8 cellular contexts compared by ENCODE assay signal in the genomic region with DNA sequence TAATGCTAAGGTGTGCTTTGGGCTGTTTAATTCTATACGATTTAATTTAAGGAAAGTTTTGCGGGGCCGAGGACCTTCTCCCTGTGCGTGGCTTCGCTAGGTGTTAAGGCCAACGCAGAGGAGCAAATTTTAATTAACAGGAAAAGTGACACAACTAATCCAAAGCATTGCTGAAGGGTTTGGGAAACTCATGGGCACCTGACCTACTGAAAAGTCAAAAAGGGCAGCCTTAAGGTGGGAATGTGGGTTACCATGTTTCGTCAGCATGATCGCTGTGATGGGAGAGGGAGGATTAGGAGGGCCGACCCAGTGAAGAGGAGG. TPM values are rescaled to one million over a fixed set of nuclear protein-coding genes. Genes with fewer than 3 reads are reported as not detected.
DNase-seq lines count a peak whose midpoint lies in the region; ATAC-seq and TF ChIP-seq lines count a peak whose summit lies in the region.

No MANE protein-coding gene starts in this region.

- H3K27ac ChIP-seq in HEK293 (ENCODE audit: extremely low read depth, low read depth, low read length), result peak overlapping the region; percentile 59
- H3K27ac ChIP-seq in iPS DF 6.9 (ENCODE audit: low read length), result no peak overlapping the region
- H3K27ac ChIP-seq in spleen, result peak overlapping the region; percentile 57 to 90 (median 80)

- H3K4me1 ChIP-seq in HEK293 (ENCODE audit: control insufficient read depth, insufficient read depth, low read length) (peaks cover 3% of the 10 kb centered on the region; the same call in 1 of the 2 replicates), iPS DF 6.9 (ENCODE audit: control insufficient read depth, insufficient read depth, low read length) (peaks cover 4% of the 10 kb centered on the region; the same call in 1 of the 2 replicates), spleen (peaks cover 21 to 64% (median 38%) of the 10 kb centered on the region in 6 donors)

- no peaks in the 10 kb centered on the region for H3K9me3 Mint-ChIP-seq in activated CD4-positive, alpha-beta memory T cell treated with anti-CD3 and anti-CD28 coated beads for 36 hours

- H3K4me3 ChIP-seq in HEK293 (ENCODE audit: low read depth, low read length) (peak overlapping the region; percentile 64), iPS DF 6.9 (ENCODE audit: low read length) (peak overlapping the region; percentile 63), spleen (peak overlapping the region; percentile 61 to 86 (median 80))

- POLR2A ChIA-PET in HEK293 (lab: Yijun Ruan, JAX), result interaction anchor here (0.8 to 1.9 kb wide), 12 partner anchors 9 to 399 kb away, joined by 4 to 12 read pairs (median 6); a partner anchor contains a TSS
- POLR2A ChIA-PET in activated CD4-positive, alpha-beta memory T cell treated with anti-CD3 and anti-CD28 coated beads for 36 hours (lab: Charles Lee), result interaction anchor here (0.5 to 0.9 kb wide), 3 partner anchors 9 to 249 kb away, joined by 3 to 7 read pairs (median 3); no protein-coding TSS in a partner anchor

- ATAC-seq in GM21786 (IDR thresholded peaks at IDR 0.05; ENCODE audit: unreplicated experiment), result no peak

- H3K9me3 ChIP-seq in HEK293 (ENCODE audit: control insufficient read depth, insufficient read depth, low read depth, low read length) (no peaks in the 10 kb centered on the region), iPS DF 6.9 (ENCODE audit: control insufficient read depth, insufficient read depth, low read length) (no peaks in the 10 kb centered on the region), spleen (no peaks in the 10 kb centered on the region)

- no CpG with 5 or more reads among the region's 9 CpGs for WGBS in iPS DF 6.9 (ENCODE audit: insufficient coverage, insufficient read length)
- 49 to 63% (median 58%) methylated on average over 9 of the region's 9 CpGs for WGBS in spleen, 5 donors

- peaks cover 46% of the 10 kb centered on the region for H3K4me1 Mint-ChIP-seq in activated CD4-positive, alpha-beta memory T cell treated with anti-CD3 and anti-CD28 coated beads for 36 hours (ENCODE audit: low read depth)

- H3K4me3 Mint-ChIP-seq in activated CD4-positive, alpha-beta memory T cell treated with anti-CD3 and anti-CD28 coated beads for 36 hours, result peak overlapping the region; percentile 94

- TF ChIP-seq CTCF in HEK293 (tag by site-specific recombination; IDR thresholded peaks at IDR 0.05) (no peak), spleen (IDR thresholded peaks at IDR 0.05 in 8 of 11, conservative IDR thresholded peaks at IDR 0.05 in 3 of 11) (no peak)

- intact Hi-C loops in activated CD4-positive, alpha-beta memory T cell treated with anti-CD3 and anti-CD28 coated beads for 36 hours (cut with micrococcal nuclease), result no loop called here
- intact Hi-C loops in spleen (cut with DNase I; ENCODE audit: low total_unique reads), result no loop called here

- H3K27me3 ChIP-seq in iPS DF 6.9 (ENCODE audit: control insufficient read depth, insufficient read depth, low read length) (no peaks in the 10 kb centered on the region), spleen (replicated peaks in 1 of 7) (no peaks in the 10 kb centered on the region)

- H3K36me3 ChIP-seq in HEK293 (ENCODE audit: control insufficient read depth in 2 of 2, insufficient read depth in 1 of 2, low read length in 2 of 2) (peaks cover 10 to 54% of the 10 kb centered on the region in 2 experiments), iPS DF 6.9 (ENCODE audit: control insufficient read depth, insufficient read depth, low read length) (peaks cover 19% of the 10 kb centered on the region), spleen (peaks cover 0 to 71% (median 54%) of the 10 kb centered on the region in 6 donors)

- no peaks in the 10 kb centered on the region for H3K27me3 Mint-ChIP-seq in activated CD4-positive, alpha-beta memory T cell treated with anti-CD3 and anti-CD28 coated beads for 36 hours

- no peak for TF ChIP-seq POLR2A in spleen (IDR thresholded peaks at IDR 0.05)

- peaks cover 23% of the 10 kb centered on the region for H3K36me3 Mint-ChIP-seq in activated CD4-positive, alpha-beta memory T cell treated with anti-CD3 and anti-CD28 coated beads for 36 hours

- no peak for DNase-seq in activated CD4-positive, alpha-beta memory T cell treated with anti-CD3 and anti-CD28 coated beads for 36 hours
- DNase-seq in iPS DF 6.9 (ENCODE audit: low read depth, low spot score) (no peak), spleen (no peak), NOMO-1 (lab: John Stamatoyannopoulos, UW; ENCODE audit: unreplicated experiment in 2 of 2) (no peak), NCI-H1105 treated with DMSO at 0.1 percent for 48 hours (lab: John Stamatoyannopoulos, UW) (no peak), UCSD-AML1 (lab: John Stamatoyannopoulos, UW; ENCODE audit: unreplicated experiment) (no peak)

- peak overlapping the region; percentile 80 for H3K27ac Mint-ChIP-seq in activated CD4-positive, alpha-beta memory T cell treated with anti-CD3 and anti-CD28 coated beads for 36 hours

- CTCF ChIA-PET in HEK293 (lab: Yijun Ruan, JAX), result interaction anchor here (1.4 kb wide), 1 partner anchor 47 kb away, joined by 5 read pairs; a partner anchor contains a TSS
- CTCF ChIA-PET in activated CD4-positive, alpha-beta memory T cell treated with anti-CD3 and anti-CD28 coated beads for 36 hours (lab: Charles Lee), result interaction anchor here (1.1 to 1.2 kb wide), 2 partner anchors 9 to 48 kb away, joined by 7 to 12 read pairs; a partner anchor contains a TSS

TF ChIP-seq in HEK293, 187 proteins besides CTCF, POLR2A, EP300 and RAD21 (continues in another document):
- TF ChIP-seq ZBTB8A (tag by site-specific recombination; IDR thresholded peaks at IDR 0.05), result no peak
- no peak for TF ChIP-seq ZBTB48 (tag by site-specific recombination; IDR thresholded peaks at IDR 0.05)
- TF ChIP-seq ZBTB21 (tag by site-specific recombination; IDR thresholded peaks at IDR 0.05), result peak; percentile 26; the same call in 1 of the 2 replicates
- no peak for TF ChIP-seq SP2 (tag by site-specific recombination; IDR thresholded peaks at IDR 0.05)
- TF ChIP-seq ZNF785 (tag by site-specific recombination; IDR thresholded peaks at IDR 0.05), result no peak
- TF ChIP-seq ZNF843 (tag by site-specific recombination; IDR thresholded peaks at IDR 0.05), result no peak
- no peak for TF ChIP-seq ZNF404 (tag by site-specific recombination; IDR thresholded peaks at IDR 0.05)
- no peak for TF ChIP-seq ZNF426 (tag by site-specific recombination; IDR thresholded peaks at IDR 0.05)
- TF ChIP-seq, protein P1, sequence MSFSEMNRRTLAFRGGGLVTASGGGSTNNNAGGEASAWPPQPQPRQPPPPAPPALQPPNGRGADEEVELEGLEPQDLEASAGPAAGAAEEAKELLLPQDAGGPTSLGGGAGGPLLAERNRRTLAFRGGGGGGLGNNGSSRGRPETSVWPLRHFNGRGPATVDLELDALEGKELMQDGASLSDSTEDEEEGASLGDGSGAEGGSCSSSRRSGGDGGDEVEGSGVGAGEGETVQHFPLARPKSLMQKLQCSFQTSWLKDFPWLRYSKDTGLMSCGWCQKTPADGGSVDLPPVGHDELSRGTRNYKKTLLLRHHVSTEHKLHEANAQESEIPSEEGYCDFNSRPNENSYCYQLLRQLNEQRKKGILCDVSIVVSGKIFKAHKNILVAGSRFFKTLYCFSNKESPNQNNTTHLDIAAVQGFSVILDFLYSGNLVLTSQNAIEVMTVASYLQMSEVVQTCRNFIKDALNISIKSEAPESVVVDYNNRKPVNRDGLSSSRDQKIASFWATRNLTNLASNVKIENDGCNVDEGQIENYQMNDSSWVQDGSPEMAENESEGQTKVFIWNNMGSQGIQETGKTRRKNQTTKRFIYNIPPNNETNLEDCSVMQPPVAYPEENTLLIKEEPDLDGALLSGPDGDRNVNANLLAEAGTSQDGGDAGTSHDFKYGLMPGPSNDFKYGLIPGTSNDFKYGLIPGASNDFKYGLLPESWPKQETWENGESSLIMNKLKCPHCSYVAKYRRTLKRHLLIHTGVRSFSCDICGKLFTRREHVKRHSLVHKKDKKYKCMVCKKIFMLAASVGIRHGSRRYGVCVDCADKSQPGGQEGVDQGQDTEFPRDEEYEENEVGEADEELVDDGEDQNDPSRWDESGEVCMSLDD (tag by site-specific recombination; IDR thresholded peaks at IDR 0.05), result peak; percentile 69; the same call in 1 of the 2 replicates
- TF ChIP-seq, protein P2, sequence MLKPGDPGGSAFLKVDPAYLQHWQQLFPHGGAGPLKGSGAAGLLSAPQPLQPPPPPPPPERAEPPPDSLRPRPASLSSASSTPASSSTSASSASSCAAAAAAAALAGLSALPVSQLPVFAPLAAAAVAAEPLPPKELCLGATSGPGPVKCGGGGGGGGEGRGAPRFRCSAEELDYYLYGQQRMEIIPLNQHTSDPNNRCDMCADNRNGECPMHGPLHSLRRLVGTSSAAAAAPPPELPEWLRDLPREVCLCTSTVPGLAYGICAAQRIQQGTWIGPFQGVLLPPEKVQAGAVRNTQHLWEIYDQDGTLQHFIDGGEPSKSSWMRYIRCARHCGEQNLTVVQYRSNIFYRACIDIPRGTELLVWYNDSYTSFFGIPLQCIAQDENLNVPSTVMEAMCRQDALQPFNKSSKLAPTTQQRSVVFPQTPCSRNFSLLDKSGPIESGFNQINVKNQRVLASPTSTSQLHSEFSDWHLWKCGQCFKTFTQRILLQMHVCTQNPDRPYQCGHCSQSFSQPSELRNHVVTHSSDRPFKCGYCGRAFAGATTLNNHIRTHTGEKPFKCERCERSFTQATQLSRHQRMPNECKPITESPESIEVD (tag by site-specific recombination; IDR thresholded peaks at IDR 0.05), result no peak
- no peak for TF ChIP-seq ZBTB17 (tag by site-specific recombination; IDR thresholded peaks at IDR 0.05)
- TF ChIP-seq GLI4 (tag by site-specific recombination; IDR thresholded peaks at IDR 0.05), result peak; percentile 34; the same call in 1 of the 2 replicates
- TF ChIP-seq ZBTB20 (tag by site-specific recombination; IDR thresholded peaks at IDR 0.05), result no peak
- TF ChIP-seq KLF7 (tag by site-specific recombination; IDR thresholded peaks at IDR 0.05; ENCODE audit: borderline replicate concordance), result no peak
- no peak for TF ChIP-seq GLI2 (tag by site-specific recombination; IDR thresholded peaks at IDR 0.05; ENCODE audit: borderline replicate concordance, low read depth)
- TF ChIP-seq ZNF416 (tag by site-specific recombination; IDR thresholded peaks at IDR 0.05), result no peak
- TF ChIP-seq ZNF48 (tag by site-specific recombination; IDR thresholded peaks at IDR 0.05), result no peak
- no peak for TF ChIP-seq ZNF544 (tag by site-specific recombination; IDR thresholded peaks at IDR 0.05)

RNA-seq across cellular contexts. Expression of a gene that starts 0.4 kb away (rescaled TPM):
- 10 to 100 TPM; 37.8 to 38.4 TPM for total RNA-seq in activated CD4-positive, alpha-beta memory T cell treated with anti-CD3 and anti-CD28 coated beads for 36 hours
- total RNA-seq in spleen, result 10 to 100 TPM; 54.0 to 81.5 (median 68.5) TPM
- 100 to 1,000 TPM in 2 of 3 donors, 10 to 100 TPM in 1; 50.4 to 145 (median 113) TPM for polyA plus RNA-seq in spleen

RNA-seq across cellular contexts. Expression of a gene that starts 10.5 kb away (rescaled TPM):
- 10 to 100 TPM; 40.5 to 40.8 TPM for total RNA-seq in activated CD4-positive, alpha-beta memory T cell treated with anti-CD3 and anti-CD28 coated beads for 36 hours
- total RNA-seq in spleen, result 10 to 100 TPM; 23.5 to 45.6 (median 29.6) TPM
- 10 to 100 TPM; 11.6 to 25.3 (median 14.3) TPM for polyA plus RNA-seq in spleen

RNA-seq across cellular contexts. Expression of a gene that starts 47.7 kb away (rescaled TPM):
- total RNA-seq in activated CD4-positive, alpha-beta memory T cell treated with anti-CD3 and anti-CD28 coated beads for 36 hours, result 10 to 100 TPM; 57.5 to 57.9 TPM
- total RNA-seq in spleen, result 10 to 100 TPM; 33.2 to 94.8 (median 54.0) TPM
- polyA plus RNA-seq in spleen, result 100 to 1,000 TPM; 126 to 201 (median 153) TPM
